Comparison of ENCODE assay signal across 17 cellular contexts in the genomic region with DNA sequence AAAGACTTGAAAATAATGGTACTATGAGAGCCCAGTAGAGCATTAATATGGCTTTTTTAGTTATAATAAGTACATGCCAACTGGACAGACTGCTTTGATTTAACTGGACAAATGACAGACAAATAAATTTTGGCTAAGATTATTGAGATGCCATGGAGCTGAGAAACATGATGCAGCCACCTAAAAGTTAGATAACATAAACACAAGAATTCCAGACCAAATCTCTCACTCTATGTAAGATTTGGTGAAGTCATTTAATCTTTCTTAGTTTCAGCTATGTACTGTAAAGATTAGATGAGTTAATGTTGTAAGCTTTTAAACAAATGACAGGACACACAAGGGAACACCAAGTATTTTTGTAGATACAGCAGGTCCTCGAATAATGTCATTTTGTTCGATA.
DNase-seq lines count a peak whose midpoint lies in the region; ATAC-seq and TF ChIP-seq lines count a peak whose summit lies in the region.
"Had no signal": no experiment of that assay in that cellular context is flagged by ENCODE, and none has a peak within 500 bp of the region (broad histone marks: within the 10 kb centered on the region; RNA-seq: fewer than 3 reads in every experiment).

No MANE protein-coding gene starts in this region.

- intact Hi-C loops in IMR-90 (cut with micrococcal nuclease), result no loop called here
- intact Hi-C loops in prostate gland (cut with DNase I), result no loop called here

- no peak overlapping the region for H2AFZ ChIP-seq in IMR-90 (replicated peaks; ENCODE audit: low read length, poor library complexity)

- H3K14ac ChIP-seq in IMR-90 (replicated peaks; ENCODE audit: low read depth, low read length), result no peak overlapping the region

- no TSS peak for BruUV-seq in IMR-90 (replicated peaks; lab: Mats Ljungman, UMichigan)

- in situ Hi-C loops in IMR-90 (cut with MboI; ENCODE audit: low sequenced_read_pairs), result no loop called here
- in situ Hi-C loops in astrocyte of the spinal cord (cut with HindIII; ENCODE audit: low sequenced_read_pairs), result no loop called here

- peak overlapping the region; percentile 87; the same call in 1 of the 2 replicates for H4K91ac ChIP-seq in IMR-90 (ENCODE audit: insufficient read depth, low read depth, low read length)

- H3K23ac ChIP-seq in IMR-90 (ENCODE audit: low read depth, low read length), result no peak overlapping the region; the same call in 1 of the 2 replicates

- no peaks in the 10 kb centered on the region for H3K36me3 ChIP-seq in IMR-90 (ENCODE audit: control insufficient read depth, insufficient read depth, low read length)
- no peaks in the 10 kb centered on the region for H3K36me3 ChIP-seq in prostate gland
- H3K36me3 ChIP-seq: BLaER1 had no signal

- no peak overlapping the region for H3K9ac ChIP-seq in IMR-90 (ENCODE audit: low read depth, low read length)
- H3K9ac ChIP-seq: BLaER1 had no signal

- DNase-seq in AG10803 (ENCODE audit: low read depth) (peak; percentile 38), IMR-90 (peak; percentile 68), astrocyte of the spinal cord (ENCODE audit: low read depth, low spot score) (peak; percentile 9), iris pigment epithelial cell (ENCODE audit: low read depth) (peak; percentile 26), midbrain (lab: John Stamatoyannopoulos, UW) (no peak), prostate gland (ENCODE audit: low spot score) (no peak), NOMO-1 (lab: John Stamatoyannopoulos, UW; ENCODE audit: unreplicated experiment in 2 of 2) (no peak)
- DNase-seq: CD4-positive, alpha-beta memory T cell; DMS53; H7; NCI-H1436; NCI-H1930; NCI-H2171; NCI-H446 treated with DMSO at 0.1 percent for 48 hours; NK-92 treated with Interleukin-12 subunit alpha and Interleukin-12 subunit beta, amount 100 ng/mL, for 24 hours had no signal

- H3K4me3 ChIP-seq in AG10803 (ENCODE audit: low read length), result no peak overlapping the region
- no peak overlapping the region for H3K4me3 ChIP-seq in IMR-90 (ENCODE audit: insufficient read depth, low read depth, low read length)
- no peak overlapping the region for H3K4me3 ChIP-seq in astrocyte of the spinal cord (ENCODE audit: low read depth, low read length)
- no peak overlapping the region for H3K4me3 ChIP-seq in prostate gland
- H3K4me3 ChIP-seq: BLaER1 had no signal

- peaks cover 9% of the 10 kb centered on the region for H3K9me1 ChIP-seq in IMR-90 (ENCODE audit: insufficient read depth, low read length)

- POLR2A ChIA-PET in IMR-90 (lab: Charles Lee; ENCODE audit: unreplicated experiment), result no interaction called here

- H3K9me3 ChIP-seq in IMR-90 (ENCODE audit: control insufficient read depth, insufficient read depth, low read length) (no peaks in the 10 kb centered on the region), prostate gland (no peaks in the 10 kb centered on the region)
- H3K9me3 ChIP-seq: BLaER1 had no signal

- H3K18ac ChIP-seq in IMR-90 (ENCODE audit: low read depth, low read length), result no peak overlapping the region

- peak overlapping the region; percentile 23 for H3K4me2 ChIP-seq in IMR-90 (ENCODE audit: low read depth, low read length)
- H3K4me2 ChIP-seq: BLaER1 had no signal

- H3K4me1 ChIP-seq in IMR-90 (ENCODE audit: control insufficient read depth, insufficient read depth, low read length), result peaks cover 7% of the 10 kb centered on the region
- H3K4me1 ChIP-seq in prostate gland (replicated peaks), result peaks cover 4% of the 10 kb centered on the region
- H3K4me1 ChIP-seq: BLaER1 had no signal

- no peak overlapping the region for H4K5ac ChIP-seq in IMR-90 (ENCODE audit: low read depth, low read length)

- H3K56ac ChIP-seq in IMR-90 (ENCODE audit: extremely low read depth, insufficient read depth, low read length), result peak overlapping the region; percentile 38; the same call in 1 of the 2 replicates

- peak overlapping the region; percentile 89 for H2BK120ac ChIP-seq in IMR-90 (ENCODE audit: low read depth, low read length)

- H4K20me1 ChIP-seq in IMR-90 (ENCODE audit: insufficient read depth, low read length), result no peaks in the 10 kb centered on the region
- H4K20me1 ChIP-seq: BLaER1 had no signal

- dilution Hi-C loops in IMR-90 (cut with HindIII; ENCODE audit: low sequenced_read_pairs, unreplicated experiment), result no loop called here

- TF ChIP-seq RAD21 in IMR-90 (IDR thresholded peaks at IDR 0.05; ENCODE audit: low read length), result no peak

- H4K8ac ChIP-seq in IMR-90 (ENCODE audit: low read depth in 2 of 2, low read length in 2 of 2), result 0 out of 4 replicates have a peak overlapping the region, but pooled peaks of 1 of the 2 experiments have one; percentile 35

- CTCF ChIA-PET in IMR-90 (lab: Yijun Ruan, JAX), result interaction anchor here (0.5 kb wide), 1 partner anchor 314 kb away, joined by 3 read pairs; no protein-coding TSS in a partner anchor

- peak overlapping the region; percentile 64 for H2BK5ac ChIP-seq in IMR-90 (ENCODE audit: low read depth, low read length, poor library complexity, severe bottlenecking)

- H3K27me3 ChIP-seq in IMR-90 (ENCODE audit: control insufficient read depth, insufficient read depth, low read length) (no peaks in the 10 kb centered on the region), prostate gland (replicated peaks; ENCODE audit: insufficient read depth) (no peaks in the 10 kb centered on the region)
- H3K27me3 ChIP-seq: BLaER1 had no signal

- H2BK20ac ChIP-seq in IMR-90 (ENCODE audit: low read depth, low read length), result peak overlapping the region; percentile 85; the same call in 1 of the 2 replicates

- no peak overlapping the region for H2AK9ac ChIP-seq in IMR-90 (replicated peaks; ENCODE audit: low read depth, low read length, poor library complexity)

- peak overlapping the region; percentile 46; the same call in 1 of the 3 replicates for H2BK15ac ChIP-seq in IMR-90 (ENCODE audit: low read depth, low read length)

- WGBS in IMR-90 (ENCODE audit: extremely low coverage in 2 of 2, insufficient read length in 1 of 2), 2 experiments, result 100% methylated on average over 1 of the region's 2 CpGs; no CpG with 5 or more reads in 1 of the 2 experiments
- WGBS in prostate gland, result 57% methylated on average over 2 of the region's 2 CpGs

- ATAC-seq in IMR-90 (ENCODE audit: low read depth), result peak; percentile 82
- ATAC-seq: Right ventricle myocardium inferior had no signal

- H3K27ac ChIP-seq in IMR-90 (ENCODE audit: insufficient read depth, low read length), result peak overlapping the region; percentile 39; the same call in 1 of the 2 replicates
- peak overlapping the region in 1 of 2 donors; percentile 43 for H3K27ac ChIP-seq in prostate gland
- H3K27ac ChIP-seq: BLaER1 had no signal

- TF ChIP-seq POLR2A in IMR-90 (IDR thresholded peaks at IDR 0.05; ENCODE audit: low read depth, low read length) (no peak), prostate gland (IDR thresholded peaks at IDR 0.05) (no peak)

- TF ChIP-seq CTCF in AG10803 (conservative IDR thresholded peaks at IDR 0.05; ENCODE audit: low read length), result no peak
- no peak for TF ChIP-seq CTCF in IMR-90 (conservative IDR thresholded peaks at IDR 0.05; ENCODE audit: low read depth, low read length)
- no peak for TF ChIP-seq CTCF in astrocyte of the spinal cord (IDR thresholded peaks at IDR 0.05; ENCODE audit: low read depth, low read length)
- no peak for TF ChIP-seq CTCF in prostate gland (IDR thresholded peaks at IDR 0.05)

- H3K79me1 ChIP-seq in IMR-90 (ENCODE audit: low read depth in 1 of 2, low read length in 2 of 2), result peaks cover 6 to 30% of the 10 kb centered on the region in 2 experiments; a peak in 3 of 4 replicates

- H2AK5ac ChIP-seq in IMR-90 (ENCODE audit: low read depth, low read length), result no peak overlapping the region

- no peak overlapping the region; the same call in 1 of the 2 replicates for H3K4ac ChIP-seq in IMR-90 (ENCODE audit: low read depth, low read length)

TF ChIP-seq in IMR-90, 13 proteins besides CTCF, POLR2A, EP300 and RAD21:
- TF ChIP-seq ELK1 (IDR thresholded peaks at IDR 0.05; ENCODE audit: borderline replicate concordance, low read depth, low read length) (no peak), BHLHE40 (IDR thresholded peaks at IDR 0.05; ENCODE audit: low read depth, low read length) (no peak)
TF ChIP-seq in IMR-90: peak in this region for 0.

Comparison
In these comparisons a context has a peak if more than half of its experiments do, and no peak if none do; other contexts are left out.
1. DNase-seq: peak in AG10803 (single experiment), IMR-90 (single experiment), astrocyte of the spinal cord (single experiment) and iris pigment epithelial cell (single experiment); none in midbrain (single experiment), prostate gland (single experiment) and NOMO-1 (0 of 2).